ENCODE assay signal across 15 cellular contexts in genomic region chr10:63553473-63553872, GRCh38. TPM values are rescaled to one million over a fixed set of nuclear protein-coding genes. Genes with fewer than 3 reads are reported as not detected.
DNase-seq lines count a peak whose midpoint lies in the region; ATAC-seq, FAIRE-seq and TF ChIP-seq lines count a peak whose summit lies in the region.
"Had no signal": no experiment of that assay in that cellular context is flagged by ENCODE, and none has a peak within 500 bp of the region (broad histone marks: within the 10 kb centered on the region; RNA-seq: fewer than 3 reads in every experiment).

No MANE protein-coding gene starts in this region.

- peaks cover 42% of the 10 kb centered on the region for H3K4me1 ChIP-seq in keratinocyte (ENCODE audit: control insufficient read depth, extremely low read depth, insufficient read depth, low read length)
- H3K4me1 ChIP-seq: neural progenitor cell had no signal

- dilution Hi-C loops in keratinocyte (cut with MboI; ENCODE audit: extremely low pct_ligation_motif_present, low sequenced_read_pairs), result no loop called here

- H3K9me1 ChIP-seq in keratinocyte (ENCODE audit: control insufficient read depth, extremely low read depth, insufficient read depth, low read length), result no peaks in the 10 kb centered on the region

- no peak for ATAC-seq in HG02870 (IDR thresholded peaks at IDR 0.05; ENCODE audit: unreplicated experiment)
- ATAC-seq: HepG2, right cardiac atrium had no signal

- H3K27me3 ChIP-seq in keratinocyte (ENCODE audit: control insufficient read depth, extremely low read depth, insufficient read depth, low read length), result no peaks in the 10 kb centered on the region
- H3K27me3 ChIP-seq: neural progenitor cell had no signal

- H3K79me2 ChIP-seq in keratinocyte (ENCODE audit: control insufficient read depth, insufficient read depth, low read length), result peaks cover 47% of the 10 kb centered on the region

- H3K27ac ChIP-seq in keratinocyte (ENCODE audit: control insufficient read depth, insufficient read depth, low read length), result peak overlapping the region; percentile 99
- H3K27ac ChIP-seq: neural progenitor cell had no signal

- no peak for FAIRE-seq in keratinocyte (lab: Jason Lieb, UNC)
- FAIRE-seq: HepG2 had no signal

- TF ChIP-seq CTCF in keratinocyte (optimal IDR thresholded peaks at IDR 0.05 in 1 of 3, IDR thresholded peaks at IDR 0.05 in 1 of 3, conservative IDR thresholded peaks at IDR 0.05 in 1 of 3; ENCODE audit: extremely low read depth in 1 of 3, insufficient read depth in 2 of 3, low read length in 3 of 3), result no peak

- DNase-seq in AG08395 (ENCODE audit: low spot score), result peak; percentile 30
- DNase-seq in HT1080 (ENCODE audit: low read depth), result peak; percentile 38
- peak; percentile 58 for DNase-seq in amniotic epithelial cell (ENCODE audit: low read depth)
- no peak for DNase-seq in keratinocyte (ENCODE audit: low read depth, low spot score)
- no peak for DNase-seq in NCI-H187 treated with DMSO at 0.1 percent for 48 hours (lab: John Stamatoyannopoulos, UW)
- no peak for DNase-seq in NCI-H1092 treated with DMSO at 0.1 percent for 48 hours (lab: John Stamatoyannopoulos, UW)
- no peak for DNase-seq in activated T-cell treated with anti-CD3 and anti-CD28 coated beads, Interleukin-2, amount 50 U/mL, for 48 hours
- DNase-seq: activated naive CD4-positive, alpha-beta T cell treated with anti-CD3 and anti-CD28 coated beads, Interleukin-2, amount 50 U/mL, for 16 hours; AML-193; NCI-H446; right cardiac atrium; stimulated activated CD4-positive, alpha-beta T cell treated with anti-CD3 and anti-CD28 coated beads, Interleukin-4, amount 100 ng/mL, for 1 hour had no signal

- H4K20me1 ChIP-seq in keratinocyte (ENCODE audit: control insufficient read depth, extremely low read depth, insufficient read depth, low read length), result no peaks in the 10 kb centered on the region

- H3K4me3 ChIP-seq in keratinocyte (ENCODE audit: control insufficient read depth in 2 of 3, extremely low read depth in 1 of 3, insufficient read depth in 2 of 3, low read depth in 1 of 3, low read length in 3 of 3), result peak overlapping the region in 2 of 3 experiments; percentile 15 to 22
- H3K4me3 ChIP-seq: neural progenitor cell had no signal

- peak overlapping the region; percentile 80 for H3K4me2 ChIP-seq in keratinocyte (ENCODE audit: control insufficient read depth, extremely low read depth, insufficient read depth, low read depth, low read length)
- H3K4me2 ChIP-seq: neural progenitor cell had no signal

- H3K36me3 ChIP-seq in keratinocyte (ENCODE audit: control insufficient read depth in 2 of 2, extremely low read depth in 1 of 2, insufficient read depth in 2 of 2, low read length in 2 of 2), result no peaks in the 10 kb centered on the region
- H3K36me3 ChIP-seq: neural progenitor cell had no signal

- peak overlapping the region; percentile 75 for H3K9ac ChIP-seq in keratinocyte (ENCODE audit: control insufficient read depth, extremely low read depth, insufficient read depth, low read length)
- H3K9ac ChIP-seq: neural progenitor cell had no signal

- H3K9me3 ChIP-seq in keratinocyte (ENCODE audit: control insufficient read depth, low read depth, low read length), result no peaks in the 10 kb centered on the region

- no peak overlapping the region for H2AFZ ChIP-seq in keratinocyte (ENCODE audit: control insufficient read depth, low read length)
- H2AFZ ChIP-seq: neural progenitor cell had no signal

RNA-seq across cellular contexts. Expression of gene REEP3, which starts 32.3 kb away (rescaled TPM):
- total RNA-seq in HT1080 (2014; rRNA removed; shearing (Covaris generic)), result 13.1 and 18.1 TPM in 2 replicates
- 29.1 and 34.9 TPM in 2 replicates for polyA plus RNA-seq in HT1080 (2015; cell fraction: cytosol; rRNA removed)
- 10.8 and 11.8 TPM in 2 replicates for polyA plus RNA-seq in HT1080 (2015; cell fraction: nucleus; rRNA removed)
- polyA plus RNA-seq in keratinocyte, result 34.7 to 65.8 TPM (median 52.8 TPM) in 3 replicates
- 172 TPM for polyA plus RNA-seq in keratinocyte (2011; ENCODE audit: low read depth)
- polyA plus RNA-seq in keratinocyte (2011; cell fraction: cytosol; rRNA removed), result 40.8 and 57.7 TPM in 2 replicates
- 42.3 and 44.6 TPM in 2 replicates for polyA plus RNA-seq in keratinocyte (2011; cell fraction: nucleus; rRNA removed)
- 25.4 and 42.4 TPM in 2 replicates for polyA plus RNA-seq in keratinocyte (2012; ENCODE audit: low replicate concordance)
- polyA minus RNA-seq in keratinocyte, result 15.5 to 43.5 TPM (median 23.8 TPM) in 3 replicates
- polyA minus RNA-seq in keratinocyte (2011; cell fraction: cytosol; rRNA and poly(A)+ RNA removed), result 57.2 TPM
- polyA minus RNA-seq in keratinocyte (2011; cell fraction: nucleus; rRNA and poly(A)+ RNA removed), result 30.0 and 57.2 TPM in 2 replicates

Comparison
In these comparisons a context has a peak if more than half of its experiments do, and no peak if none do; other contexts are left out.
1. DNase-seq: peak in AG08395 (single experiment), HT1080 (single experiment) and amniotic epithelial cell (single experiment); none in keratinocyte (single experiment), NCI-H187 treated with DMSO at 0.1 percent for 48 hours (single experiment), NCI-H1092 treated with DMSO at 0.1 percent for 48 hours (single experiment) and activated T-cell treated with anti-CD3 and anti-CD28 coated beads, Interleukin-2, amount 50 U/mL, for 48 hours (0 of 2).